In genomic region chr10:76632158-76633051, GRCh38 we compare ENCODE assay signal across 8 cellular contexts.
DNase-seq lines count a peak whose midpoint lies in the region; ATAC-seq and TF ChIP-seq lines count a peak whose summit lies in the region.

No MANE protein-coding gene starts in this region.

- DNase-seq in AG04450 (ENCODE audit: low read depth, low spot score) (no peak), heart right ventricle (peak in 1 of 2 donors; percentile 16), upper lobe of left lung (peak in 1 of 2 donors; percentile 28), SW 1271 (lab: John Stamatoyannopoulos, UW) (no peak)

- no peak for TF ChIP-seq EP300 in upper lobe of left lung (IDR thresholded peaks at IDR 0.05)

- ATAC-seq in heart right ventricle (peak in 7 of 8 donors; percentile 67 to 86 (median 81)), upper lobe of left lung (ENCODE audit: low FRiP score in 2 of 2) (peak; percentile 37 to 52), GM21360 (IDR thresholded peaks at IDR 0.05; ENCODE audit: unreplicated experiment) (no peak), GM18858 (IDR thresholded peaks at IDR 0.05; ENCODE audit: unreplicated experiment) (no peak)

- H3K27ac ChIP-seq in AG04450 (ENCODE audit: low read depth, low read length) (no peak overlapping the region), HEK293 (ENCODE audit: extremely low read depth, low read depth, low read length) (no peak overlapping the region), OCI-LY3 (ENCODE audit: low read length) (no peak overlapping the region), heart right ventricle (peak overlapping the region in 5 of 10 donors; percentile 25 to 48 (median 31)), upper lobe of left lung (no peak overlapping the region)

- H3K36me3 ChIP-seq in HEK293 (ENCODE audit: control insufficient read depth in 2 of 2, insufficient read depth in 1 of 2, low read length in 2 of 2): no peaks in the 10 kb centered on the region
- H3K36me3 ChIP-seq in OCI-LY3 (replicated peaks; ENCODE audit: low read depth, low read length): no peaks in the 10 kb centered on the region
- H3K36me3 ChIP-seq in heart right ventricle: no peaks in the 10 kb centered on the region
- no peaks in the 10 kb centered on the region for H3K36me3 ChIP-seq in upper lobe of left lung

- no peaks in the 10 kb centered on the region for H3K79me2 ChIP-seq in OCI-LY3 (ENCODE audit: low read length)

- H3K4me1 ChIP-seq in HEK293 (ENCODE audit: control insufficient read depth, insufficient read depth, low read length) (no peaks in the 10 kb centered on the region), OCI-LY3 (ENCODE audit: low read length) (peaks cover 23% of the 10 kb centered on the region), heart right ventricle (peaks cover 0 to 16% (median 5%) of the 10 kb centered on the region in 9 donors), upper lobe of left lung (no peaks in the 10 kb centered on the region)

- H4K20me1 ChIP-seq in OCI-LY3 (ENCODE audit: insufficient read depth, low read length): no peaks in the 10 kb centered on the region

- intact Hi-C loops in heart right ventricle (cut with DNase I): loop anchor here in 2 of 10 donors (10.0 kb wide), 2 partner anchors 142 to 352 kb away; no protein-coding TSS in a partner anchor

- POLR2A ChIA-PET in AG04450 (lab: Yijun Ruan, JAX) (interaction anchor here (0.7 kb wide), 1 partner anchor 74 kb away, joined by 3 read pairs; no protein-coding TSS in a partner anchor), HEK293 (lab: Yijun Ruan, JAX) (no interaction called here)

- WGBS in heart right ventricle, 2 donors: 29 to 33% methylated on average over 16 of the region's 16 CpGs
- 44 to 51% methylated on average over 14 to 16 of the region's 16 CpGs for WGBS in upper lobe of left lung, 2 donors

- H3K9me3 ChIP-seq in AG04450 (ENCODE audit: control insufficient read depth, insufficient read depth, low read length) (no peaks in the 10 kb centered on the region), HEK293 (ENCODE audit: control insufficient read depth, insufficient read depth, low read depth, low read length) (no peaks in the 10 kb centered on the region), OCI-LY3 (ENCODE audit: insufficient read depth, low read length) (no peaks in the 10 kb centered on the region), heart right ventricle (no peaks in the 10 kb centered on the region), upper lobe of left lung (no peaks in the 10 kb centered on the region)

- peak overlapping the region; percentile 51 for H3K4me2 ChIP-seq in OCI-LY3 (ENCODE audit: low read length)

- TF ChIP-seq CTCF in AG04450 (IDR thresholded peaks at IDR 0.05; ENCODE audit: low read depth, low read length): peak; percentile 18; the same call in 1 of the 2 replicates
- TF ChIP-seq CTCF in HEK293 (tag by site-specific recombination; IDR thresholded peaks at IDR 0.05): 0 out of 2 replicates have a peak, but pooled peaks have one; percentile 23
- peak; percentile 61 for TF ChIP-seq CTCF in OCI-LY3 (IDR thresholded peaks at IDR 0.05; ENCODE audit: low read depth, low read length)
- peak in 5 of 9 donors; percentile 19 to 41 (median 24) for TF ChIP-seq CTCF in heart right ventricle (IDR thresholded peaks at IDR 0.05)
- peak in 4 of 6 experiments; percentile 25 to 39 (median 28) for TF ChIP-seq CTCF in upper lobe of left lung (IDR thresholded peaks at IDR 0.05)

- H3K4me3 ChIP-seq in AG04450 (ENCODE audit: low read depth, low read length) (no peak overlapping the region), HEK293 (ENCODE audit: low read depth, low read length) (no peak overlapping the region), OCI-LY3 (ENCODE audit: low read length) (peak overlapping the region; percentile 40), heart right ventricle (peak overlapping the region in 3 of 10 donors; percentile 6 to 16 (median 9)), upper lobe of left lung (no peak overlapping the region)

- TF ChIP-seq POLR2A in upper lobe of left lung (IDR thresholded peaks at IDR 0.05): no peak

- H3K27me3 ChIP-seq in AG04450 (ENCODE audit: control insufficient read depth, insufficient read depth, low read length) (peaks cover 8% of the 10 kb centered on the region), OCI-LY3 (ENCODE audit: low read depth, low read length) (no peaks in the 10 kb centered on the region), heart right ventricle (peaks cover 0 to 5% (median 0%) of the 10 kb centered on the region in 7 donors), upper lobe of left lung (no peaks in the 10 kb centered on the region)

- peak overlapping the region; percentile 46; the same call in 1 of the 2 replicates for H2AFZ ChIP-seq in OCI-LY3 (ENCODE audit: low read depth, low read length)

- H3K9ac ChIP-seq in OCI-LY3 (ENCODE audit: low read length): 0 out of 2 replicates have a peak overlapping the region, but pooled peaks have one; percentile 4

- CTCF ChIA-PET in AG04450 (lab: Charles Lee) (no interaction called here), HEK293 (lab: Yijun Ruan, JAX) (interaction anchor here (0.5 to 0.9 kb wide), 3 partner anchors 26 to 489 kb away, joined by 3 to 5 read pairs (median 4); no protein-coding TSS in a partner anchor)

TF ChIP-seq in HEK293, 187 proteins besides CTCF, POLR2A, EP300 and RAD21:
- no peak for TF ChIP-seq ZBTB1 (tag by site-specific recombination; IDR thresholded peaks at IDR 0.05)
- no peak for TF ChIP-seq ZNF645 (tag by site-specific recombination; IDR thresholded peaks at IDR 0.05)
- TF ChIP-seq INSM2 (tag by site-specific recombination; IDR thresholded peaks at IDR 0.05): no peak
- TF ChIP-seq ZNF366 (tag by site-specific recombination; conservative IDR thresholded peaks at IDR 0.05): no peak
- no peak for TF ChIP-seq ZNF560 (tag by site-specific recombination; IDR thresholded peaks at IDR 0.05; ENCODE audit: borderline replicate concordance)
- no peak for TF ChIP-seq ZNF677 (tag by site-specific recombination; IDR thresholded peaks at IDR 0.05)
- TF ChIP-seq ZNF791 (tag by site-specific recombination; IDR thresholded peaks at IDR 0.05): no peak
- TF ChIP-seq MEIS1 (CRISPR knock-in tag; IDR thresholded peaks at IDR 0.05; ENCODE audit: borderline replicate concordance): no peak
- no peak for TF ChIP-seq HOXA7 (CRISPR knock-in tag; IDR thresholded peaks at IDR 0.05; ENCODE audit: borderline replicate concordance)
- TF ChIP-seq ZNF561 (tag by site-specific recombination; IDR thresholded peaks at IDR 0.05; ENCODE audit: borderline replicate concordance): no peak
- TF ChIP-seq ZNF302 (tag by site-specific recombination; IDR thresholded peaks at IDR 0.05; ENCODE audit: low read depth): no peak
- TF ChIP-seq ZNF114 (tag by site-specific recombination; IDR thresholded peaks at IDR 0.05): no peak
- TF ChIP-seq RBAK (tag by site-specific recombination; IDR thresholded peaks at IDR 0.05): no peak
- TF ChIP-seq ZNF580 (tag by site-specific recombination; IDR thresholded peaks at IDR 0.05): no peak
- TF ChIP-seq ZNF585B (tag by site-specific recombination; IDR thresholded peaks at IDR 0.05): no peak
- no peak for TF ChIP-seq ZNF768 (tag by site-specific recombination; IDR thresholded peaks at IDR 0.05)
- no peak for TF ChIP-seq KLF8 (tag by site-specific recombination; IDR thresholded peaks at IDR 0.05)
- no peak for TF ChIP-seq ZFP37 (tag by site-specific recombination; IDR thresholded peaks at IDR 0.05)
- no peak for TF ChIP-seq ZNF404 (tag by site-specific recombination; IDR thresholded peaks at IDR 0.05)
- TF ChIP-seq ZNF184 (tag by site-specific recombination; IDR thresholded peaks at IDR 0.05): no peak

Comparison
In these comparisons a context has a peak if more than half of its experiments do, and no peak if none do; other contexts are left out.
1. ATAC-seq: peak in heart right ventricle (7 of 8) and upper lobe of left lung (2 of 2); none in GM21360 (single experiment) and GM18858 (single experiment).
2. Peak in every context shown above with its lines, with median percentiles within 50 percentile points of each other: CTCF ChIP-seq.